Comparison of ENCODE assay signal across 9 cellular contexts in genomic region chr1:164617607-164618564, GRCh38. TPM values are rescaled to one million over a fixed set of nuclear protein-coding genes. Genes with fewer than 3 reads are reported as not detected.
DNase-seq lines count a peak whose midpoint lies in the region; ATAC-seq, FAIRE-seq and TF ChIP-seq lines count a peak whose summit lies in the region.
"Had no signal": no experiment of that assay in that cellular context is flagged by ENCODE, and none has a peak within 500 bp of the region (broad histone marks: within the 10 kb centered on the region; RNA-seq: fewer than 3 reads in every experiment).

No MANE protein-coding gene starts in this region.

- no peaks in the 10 kb centered on the region for H3K79me2 ChIP-seq in keratinocyte (ENCODE audit: control insufficient read depth, insufficient read depth, low read length)

- H3K36me3 ChIP-seq in A673 (ENCODE audit: insufficient read depth, low read length, poor library complexity, severe bottlenecking): no peaks in the 10 kb centered on the region
- no peaks in the 10 kb centered on the region for H3K36me3 ChIP-seq in keratinocyte (ENCODE audit: control insufficient read depth in 2 of 2, extremely low read depth in 1 of 2, insufficient read depth in 2 of 2, low read length in 2 of 2)

- no peak overlapping the region for H3K4me3 ChIP-seq in A673 (ENCODE audit: low read depth, low read length, poor library complexity, severe bottlenecking)
- no peak overlapping the region for H3K4me3 ChIP-seq in keratinocyte (ENCODE audit: control insufficient read depth in 2 of 3, extremely low read depth in 1 of 3, insufficient read depth in 2 of 3, low read depth in 1 of 3, low read length in 3 of 3)

- H2AFZ ChIP-seq in keratinocyte (ENCODE audit: control insufficient read depth, low read length): no peak overlapping the region

- H3K9me3 Mint-ChIP-seq in HFFc6: no peaks in the 10 kb centered on the region
- peaks cover 0 to 2% of the 10 kb centered on the region in 2 donors for H3K9me3 Mint-ChIP-seq in activated T-cell treated with anti-CD3 and anti-CD28 coated beads, Interleukin-2, amount 50 U/mL, for 72 hours

- H3K27ac Mint-ChIP-seq in HFFc6: no peak overlapping the region
- H3K27ac Mint-ChIP-seq in activated T-cell treated with anti-CD3 and anti-CD28 coated beads, Interleukin-2, amount 50 U/mL, for 72 hours: no peak overlapping the region

- TF ChIP-seq CTCF in A673 (conservative IDR thresholded peaks at IDR 0.05; ENCODE audit: low read depth, low read length) (peak; percentile 70), HFFc6 (IDR thresholded peaks at IDR 0.05) (peak; percentile 82), keratinocyte (optimal IDR thresholded peaks at IDR 0.05 in 1 of 3, IDR thresholded peaks at IDR 0.05 in 1 of 3, conservative IDR thresholded peaks at IDR 0.05 in 1 of 3; ENCODE audit: extremely low read depth in 1 of 3, insufficient read depth in 2 of 3, low read length in 3 of 3) (peak; percentile 50 to 59 (median 57))

- BruUV-seq in A673 (replicated peaks; lab: Mats Ljungman, UMichigan): no TSS peak

- no peak overlapping the region for H3K4me2 ChIP-seq in keratinocyte (ENCODE audit: control insufficient read depth, extremely low read depth, insufficient read depth, low read depth, low read length)

- H3K4me1 ChIP-seq in A673 (ENCODE audit: insufficient read depth, low read length, poor library complexity, severe bottlenecking) (peaks cover 25% of the 10 kb centered on the region), keratinocyte (ENCODE audit: control insufficient read depth, extremely low read depth, insufficient read depth, low read length) (peaks cover 7% of the 10 kb centered on the region)

- no peak for FAIRE-seq in keratinocyte (lab: Jason Lieb, UNC)
- FAIRE-seq: GM18507 had no signal

- CTCF ChIA-PET in A673 (lab: Charles Lee): interaction anchor here (0.6 kb wide), 1 partner anchor 1081 kb away, joined by 6 read pairs; no protein-coding TSS in a partner anchor

- no peaks in the 10 kb centered on the region for H3K9me3 ChIP-seq in A673 (ENCODE audit: low read depth, low read length, poor library complexity, severe bottlenecking)
- no peaks in the 10 kb centered on the region for H3K9me3 ChIP-seq in keratinocyte (ENCODE audit: control insufficient read depth, low read depth, low read length)

- no peak overlapping the region for H3K9ac ChIP-seq in keratinocyte (ENCODE audit: control insufficient read depth, extremely low read depth, insufficient read depth, low read length)

- H3K27ac ChIP-seq in A673 (ENCODE audit: low read depth, low read length, poor library complexity, severe bottlenecking) (no peak overlapping the region), keratinocyte (ENCODE audit: control insufficient read depth, insufficient read depth, low read length) (no peak overlapping the region)

- no peak overlapping the region for H3K4me3 Mint-ChIP-seq in HFFc6
- no peak overlapping the region for H3K4me3 Mint-ChIP-seq in activated T-cell treated with anti-CD3 and anti-CD28 coated beads, Interleukin-2, amount 50 U/mL, for 72 hours

- H4K20me1 ChIP-seq in keratinocyte (ENCODE audit: control insufficient read depth, extremely low read depth, insufficient read depth, low read length): no peaks in the 10 kb centered on the region

- ATAC-seq in SK-N-SH treated with all-trans-retinoic acid at 6 μM for 48 hours: peak; percentile 78
- ATAC-seq in GM18870 (IDR thresholded peaks at IDR 0.05; ENCODE audit: unreplicated experiment): no peak
- ATAC-seq in GM21526 (IDR thresholded peaks at IDR 0.05; ENCODE audit: low FRiP score, unreplicated experiment): no peak
- no peak for ATAC-seq in activated T-cell treated with anti-CD3 and anti-CD28 coated beads, Interleukin-2, amount 50 U/mL, for 72 hours (replicated peaks in 1 of 2)

- dilution Hi-C loops in keratinocyte (cut with MboI; ENCODE audit: extremely low pct_ligation_motif_present, low sequenced_read_pairs): no loop called here

- H3K9me1 ChIP-seq in keratinocyte (ENCODE audit: control insufficient read depth, extremely low read depth, insufficient read depth, low read length): no peaks in the 10 kb centered on the region

- POLR2A ChIA-PET in A673 (lab: Charles Lee; ENCODE audit: low non-redundant PET): no interaction called here

- H3K27me3 ChIP-seq in A673 (replicated peaks; ENCODE audit: insufficient read depth, low read depth, low read length, poor library complexity) (no peaks in the 10 kb centered on the region), keratinocyte (ENCODE audit: control insufficient read depth, extremely low read depth, insufficient read depth, low read length) (no peaks in the 10 kb centered on the region)

- intact Hi-C loops in A673 (cut with micrococcal nuclease; ENCODE audit: unreplicated experiment): no loop called here

- peaks cover 22% of the 10 kb centered on the region for H3K4me1 Mint-ChIP-seq in HFFc6 (ENCODE audit: low read depth)
- H3K4me1 Mint-ChIP-seq in activated T-cell treated with anti-CD3 and anti-CD28 coated beads, Interleukin-2, amount 50 U/mL, for 72 hours (ENCODE audit: low read depth): no peaks in the 10 kb centered on the region

- H3K36me3 Mint-ChIP-seq in HFFc6 (ENCODE audit: low read depth): no peaks in the 10 kb centered on the region
- no peaks in the 10 kb centered on the region for H3K36me3 Mint-ChIP-seq in activated T-cell treated with anti-CD3 and anti-CD28 coated beads, Interleukin-2, amount 50 U/mL, for 72 hours (ENCODE audit: insufficient read depth in 2 of 2)

- DNase-seq in A673 (ENCODE audit: low spot score) (peak; percentile 61), HFFc6 (peak; percentile 41), keratinocyte (ENCODE audit: low read depth, low spot score) (no peak), MV-4-11 (lab: John Stamatoyannopoulos, UW) (no peak)
- no peak for DNase-seq in activated T-cell treated with anti-CD3 and anti-CD28 coated beads, Interleukin-2, amount 50 U/mL, for 72 hours

- H3K27me3 Mint-ChIP-seq in HFFc6 (ENCODE audit: insufficient read depth): no peaks in the 10 kb centered on the region
- H3K27me3 Mint-ChIP-seq in activated T-cell treated with anti-CD3 and anti-CD28 coated beads, Interleukin-2, amount 50 U/mL, for 72 hours (ENCODE audit: low read depth): no peaks in the 10 kb centered on the region

TF ChIP-seq in SK-N-SH treated with all-trans-retinoic acid at 6 μM for 48 hours, 23 proteins besides CTCF, POLR2A, EP300 and RAD21:
- TF ChIP-seq ZFP30 (CRISPR knock-in tag; IDR thresholded peaks at IDR 0.05): no peak

RNA-seq across cellular contexts. Expression of gene PBX1, which starts 58.9 kb away (rescaled TPM):
- 51.5 and 63.0 TPM in 2 replicates for total RNA-seq in A673 (2021)
- total RNA-seq in HFFc6 (2021; fragmentation: NEBNext Ultra II Directional; extraction: Animal tissue kit (Norgen Biotek cat#: 25700)): 10 to 100 TPM; 35.4 to 42.3 (median 39.1) TPM
- polyA plus RNA-seq in keratinocyte: 1.3 to 3.5 TPM (median 2.2 TPM) in 3 replicates
- 0.91 TPM for polyA plus RNA-seq in keratinocyte (2011; ENCODE audit: low read depth)
- polyA plus RNA-seq in keratinocyte (2011; cell fraction: cytosol; rRNA removed): 1.9 and 2.1 TPM in 2 replicates
- polyA plus RNA-seq in keratinocyte (2011; cell fraction: nucleus; rRNA removed): 1.5 and 2.4 TPM in 2 replicates
- 0.97 and 1.7 TPM in 2 replicates for polyA plus RNA-seq in keratinocyte (2012; ENCODE audit: low replicate concordance)
- polyA minus RNA-seq in keratinocyte: 2.0 to 3.8 TPM (median 3.1 TPM) in 3 replicates
- 0.77 TPM for polyA minus RNA-seq in keratinocyte (2011; cell fraction: cytosol; rRNA and poly(A)+ RNA removed)
- 2.4 and 8.2 TPM in 2 replicates for polyA minus RNA-seq in keratinocyte (2011; cell fraction: nucleus; rRNA and poly(A)+ RNA removed)
- total RNA-seq in activated T-cell treated with anti-CD3 and anti-CD28 coated beads, Interleukin-2, amount 50 U/mL, for 72 hours: under 1 TPM; 0.62 to 0.74 TPM

Comparison
In these comparisons a context has a peak if more than half of its experiments do, and no peak if none do; other contexts are left out.
1. DNase-seq: peak in A673 (single experiment) and HFFc6 (single experiment); none in keratinocyte (single experiment), activated T-cell treated with anti-CD3 and anti-CD28 coated beads, Interleukin-2, amount 50 U/mL, for 72 hours (0 of 2) and MV-4-11 (single experiment).
2. RNA of gene PBX1, which starts 58.9 kb away (total RNA-seq): 51.5 to 63.0 TPM in A673 and 35.4 to 42.3 TPM in HFFc6; 0.62 to 0.74 TPM in activated T-cell treated with anti-CD3 and anti-CD28 coated beads, Interleukin-2, amount 50 U/mL, for 72 hours; every median in the first group is over 10 times any median in the second.
3. Peak in every context shown above with its lines, with median percentiles within 50 percentile points of each other: CTCF ChIP-seq.